Comparison of ENCODE assay signal across 8 cellular contexts in genomic region chr1:32611859-32612188, GRCh38. TPM values are rescaled to one million over a fixed set of nuclear protein-coding genes. Genes with fewer than 3 reads are reported as not detected.
DNase-seq lines count a peak whose midpoint lies in the region; ATAC-seq and TF ChIP-seq lines count a peak whose summit lies in the region.

No MANE protein-coding gene starts in this region.

- H3K36me3 Mint-ChIP-seq in activated T-cell treated with anti-CD3 and anti-CD28 coated beads, Interleukin-2, amount 50 U/mL, for 4 hours (ENCODE audit: insufficient read depth), result peaks cover 3% of the 10 kb centered on the region

- 6 to 8% methylated on average over 12 of the region's 12 CpGs for WGBS in lower leg skin, 2 donors

- intact Hi-C loops in ascending aorta (cut with DNase I) (no loop called here), lower leg skin (cut with DNase I; ENCODE audit: low total_unique reads) (no loop called here), tibial artery (cut with DNase I; ENCODE audit: low total_unique reads) (loop anchor here (10.0 kb wide), 1 partner anchor 157 kb away; no protein-coding TSS in a partner anchor)

- TF ChIP-seq CTCF in ascending aorta (IDR thresholded peaks at IDR 0.05) (no peak), lower leg skin (IDR thresholded peaks at IDR 0.05) (no peak), tibial artery (IDR thresholded peaks at IDR 0.05) (no peak)

- H3K9me3 ChIP-seq in ascending aorta (no peaks in the 10 kb centered on the region), tibial artery (no peaks in the 10 kb centered on the region)

- DNase-seq in activated T-cell treated with anti-CD3 and anti-CD28 coated beads, Interleukin-2, amount 50 U/mL, for 4 hours, result no peak
- DNase-seq in activated T-cell treated with anti-CD3 and anti-CD28 coated beads for 4 hours, result no peak
- no peak for DNase-seq in ascending aorta (ENCODE audit: low spot score in 2 of 2)
- no peak for DNase-seq in lower leg skin (ENCODE audit: low spot score in 2 of 2)
- DNase-seq in tibial artery, result no peak
- DNase-seq in foreskin melanocyte, result no peak
- no peak for DNase-seq in GF-D8 (lab: John Stamatoyannopoulos, UW)
- DNase-seq in GM19238 (ENCODE audit: insufficient read length, low spot score), result no peak

- H3K4me3 Mint-ChIP-seq in activated T-cell treated with anti-CD3 and anti-CD28 coated beads, Interleukin-2, amount 50 U/mL, for 4 hours, result peak overlapping the region; percentile 70

- TF ChIP-seq POLR2A in lower leg skin (IDR thresholded peaks at IDR 0.05), result no peak

- H3K4me1 ChIP-seq in ascending aorta, result no peaks in the 10 kb centered on the region
- H3K4me1 ChIP-seq in tibial artery, result peaks cover 0 to 10% (median 0%) of the 10 kb centered on the region in 4 donors

- no peak for ATAC-seq in activated T-cell treated with anti-CD3 and anti-CD28 coated beads, Interleukin-2, amount 50 U/mL, for 4 hours

- H3K27me3 Mint-ChIP-seq in activated T-cell treated with anti-CD3 and anti-CD28 coated beads, Interleukin-2, amount 50 U/mL, for 4 hours (ENCODE audit: low read depth), result no peaks in the 10 kb centered on the region

- H3K27ac ChIP-seq in ascending aorta (no peak overlapping the region), tibial artery (peak overlapping the region in 1 of 2 donors; percentile 41)

- peaks cover 5% of the 10 kb centered on the region for H3K4me1 Mint-ChIP-seq in activated T-cell treated with anti-CD3 and anti-CD28 coated beads, Interleukin-2, amount 50 U/mL, for 4 hours (ENCODE audit: low read depth)

- H3K4me3 ChIP-seq in ascending aorta (peak overlapping the region; percentile 47 to 62), lower leg skin (ENCODE audit: low read depth, poor library complexity, severe bottlenecking) (peak overlapping the region; percentile 10), tibial artery (peak overlapping the region; percentile 46 to 54)

- no peaks in the 10 kb centered on the region for H3K9me3 Mint-ChIP-seq in activated T-cell treated with anti-CD3 and anti-CD28 coated beads, Interleukin-2, amount 50 U/mL, for 4 hours

- H3K27me3 ChIP-seq in ascending aorta (no peaks in the 10 kb centered on the region), tibial artery (no peaks in the 10 kb centered on the region)

- H3K36me3 ChIP-seq in ascending aorta, result no peaks in the 10 kb centered on the region
- H3K36me3 ChIP-seq in tibial artery, result peaks cover 0 to 5% (median 0%) of the 10 kb centered on the region in 3 donors

RNA-seq across cellular contexts. Expression of gene ZBTB8OS, which starts 38.5 kb away (rescaled TPM):
- total RNA-seq in activated T-cell treated with anti-CD3 and anti-CD28 coated beads, Interleukin-2, amount 50 U/mL, for 4 hours, result 10 to 100 TPM; 54.2 to 66.4 (median 54.6) TPM
- total RNA-seq in ascending aorta (3.0 TPM), lower leg skin (10 to 100 TPM; 12.4 to 28.0 (median 18.8) TPM)

RNA-seq across cellular contexts. Expression of gene RBBP4, which starts 39.2 kb away (rescaled TPM):
- total RNA-seq in activated T-cell treated with anti-CD3 and anti-CD28 coated beads, Interleukin-2, amount 50 U/mL, for 4 hours, result 100 to 1,000 TPM; 243 to 248 (median 243) TPM
- total RNA-seq in ascending aorta (45.4 TPM), lower leg skin (100 to 1,000 TPM in 3 of 4 donors, 10 to 100 TPM in 1; 97.8 to 104 (median 102) TPM)
